1 cellular context compared by ENCODE assay signal in the genomic region with DNA sequence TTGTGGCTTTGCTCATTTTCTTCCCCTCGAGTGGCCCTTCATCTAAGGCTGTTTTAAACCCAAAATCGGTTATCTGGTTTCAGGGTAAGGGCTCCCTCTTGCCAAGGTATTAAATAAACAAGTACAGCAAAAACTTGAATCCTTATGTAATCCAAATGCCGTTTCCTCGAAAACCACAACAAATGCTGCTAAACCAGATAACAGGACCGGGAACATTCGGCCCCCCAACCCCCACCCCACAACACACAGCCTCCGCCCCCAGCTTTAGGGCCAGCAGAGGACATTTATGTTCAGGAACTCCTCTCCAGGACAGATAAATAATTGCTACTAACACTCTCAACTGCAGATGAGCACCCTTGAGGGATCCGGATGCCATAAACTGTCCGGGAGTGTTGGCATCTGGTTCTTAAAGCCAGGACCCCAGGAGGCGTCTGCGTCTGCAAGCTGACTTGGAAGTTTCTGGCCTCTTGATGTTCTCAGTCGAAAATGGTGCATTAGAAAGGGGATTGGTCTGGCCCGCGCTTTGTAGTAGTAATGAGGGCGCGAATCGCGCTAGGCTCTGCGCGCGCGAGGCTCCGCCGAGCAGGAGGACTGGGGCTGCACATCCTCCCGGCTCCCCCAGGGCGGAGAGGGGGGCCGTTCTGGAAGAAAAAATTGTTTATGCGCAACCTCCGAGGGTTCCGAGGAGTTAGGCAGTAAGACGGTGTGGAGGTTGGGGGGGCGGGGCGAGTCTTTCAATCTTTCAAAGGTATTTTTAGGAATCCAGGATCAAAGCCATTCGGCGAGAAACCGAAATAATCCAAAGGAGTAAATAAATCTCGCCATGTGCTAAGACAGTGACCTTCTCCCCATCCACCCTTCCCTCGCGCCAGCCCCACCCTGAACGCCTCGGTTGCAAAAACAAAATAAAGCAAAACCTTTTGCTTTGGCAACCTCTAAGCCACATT.
A peak's percentile ranks its signal among the peaks of the same experiment; 100 is the strongest.
TF ChIP-seq lines count a peak whose summit lies in the region.

No MANE protein-coding gene starts in this region.

TF ChIP-seq in SK-N-SH, 30 proteins besides CTCF, POLR2A, EP300 and RAD21 (continued from another document):
- TF ChIP-seq, protein P1, sequence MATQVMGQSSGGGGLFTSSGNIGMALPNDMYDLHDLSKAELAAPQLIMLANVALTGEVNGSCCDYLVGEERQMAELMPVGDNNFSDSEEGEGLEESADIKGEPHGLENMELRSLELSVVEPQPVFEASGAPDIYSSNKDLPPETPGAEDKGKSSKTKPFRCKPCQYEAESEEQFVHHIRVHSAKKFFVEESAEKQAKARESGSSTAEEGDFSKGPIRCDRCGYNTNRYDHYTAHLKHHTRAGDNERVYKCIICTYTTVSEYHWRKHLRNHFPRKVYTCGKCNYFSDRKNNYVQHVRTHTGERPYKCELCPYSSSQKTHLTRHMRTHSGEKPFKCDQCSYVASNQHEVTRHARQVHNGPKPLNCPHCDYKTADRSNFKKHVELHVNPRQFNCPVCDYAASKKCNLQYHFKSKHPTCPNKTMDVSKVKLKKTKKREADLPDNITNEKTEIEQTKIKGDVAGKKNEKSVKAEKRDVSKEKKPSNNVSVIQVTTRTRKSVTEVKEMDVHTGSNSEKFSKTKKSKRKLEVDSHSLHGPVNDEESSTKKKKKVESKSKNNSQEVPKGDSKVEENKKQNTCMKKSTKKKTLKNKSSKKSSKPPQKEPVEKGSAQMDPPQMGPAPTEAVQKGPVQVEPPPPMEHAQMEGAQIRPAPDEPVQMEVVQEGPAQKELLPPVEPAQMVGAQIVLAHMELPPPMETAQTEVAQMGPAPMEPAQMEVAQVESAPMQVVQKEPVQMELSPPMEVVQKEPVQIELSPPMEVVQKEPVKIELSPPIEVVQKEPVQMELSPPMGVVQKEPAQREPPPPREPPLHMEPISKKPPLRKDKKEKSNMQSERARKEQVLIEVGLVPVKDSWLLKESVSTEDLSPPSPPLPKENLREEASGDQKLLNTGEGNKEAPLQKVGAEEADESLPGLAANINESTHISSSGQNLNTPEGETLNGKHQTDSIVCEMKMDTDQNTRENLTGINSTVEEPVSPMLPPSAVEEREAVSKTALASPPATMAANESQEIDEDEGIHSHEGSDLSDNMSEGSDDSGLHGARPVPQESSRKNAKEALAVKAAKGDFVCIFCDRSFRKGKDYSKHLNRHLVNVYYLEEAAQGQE (IDR thresholded peaks at IDR 0.05; ENCODE audit: low read depth, low read length), result 0 out of 2 replicates have a peak, but pooled peaks have one; percentile 5
- TF ChIP-seq TAF1 (IDR thresholded peaks at IDR 0.05; ENCODE audit: borderline replicate concordance, low read depth, low read length) (peak; percentile 62; the same call in 1 of the 2 replicates), NFIC (IDR thresholded peaks at IDR 0.05; ENCODE audit: borderline replicate concordance) (peak; percentile 32; the same call in 1 of the 2 replicates), TCF12 (IDR thresholded peaks at IDR 0.05) (peak; percentile 65), POLR2AphosphoS5 (IDR thresholded peaks at IDR 0.05; ENCODE audit: low read depth, low read length) (peak; percentile 29), YY1 (IDR thresholded peaks at IDR 0.05; ENCODE audit: low read depth) (peak; percentile 36; the same call in 1 of the 2 replicates)
